In genomic region chr1:154222518-154222917, GRCh38 we compare ENCODE assay signal across 10 cellular contexts. TPM values are rescaled to one million over a fixed set of nuclear protein-coding genes. Genes with fewer than 3 reads are reported as not detected.
A peak's percentile ranks its signal among the peaks of the same experiment; 100 is the strongest.
DNase-seq lines count a peak whose midpoint lies in the region; ATAC-seq lines count a peak whose summit lies in the region.
"Had no signal": no experiment of that assay in that cellular context is flagged by ENCODE, and none has a peak within 500 bp of the region (broad histone marks: within the 10 kb centered on the region; RNA-seq: fewer than 3 reads in every experiment).

No MANE protein-coding gene starts in this region.

- H3K36me3 Mint-ChIP-seq in activated CD8-positive, alpha-beta memory T cell treated with anti-CD3 and anti-CD28 coated beads, Interleukin-2, amount 10 ng/mL, durations not matched to agents 7 days and 5 days: peaks cover 76% of the 10 kb centered on the region
- H3K36me3 Mint-ChIP-seq in activated CD4-positive, alpha-beta memory T cell treated with anti-CD3 and anti-CD28 coated beads for 36 hours: peaks cover 61% of the 10 kb centered on the region

- H3K27me3 ChIP-seq in right cardiac atrium (ENCODE audit: control insufficient read depth, insufficient read depth) (no peaks in the 10 kb centered on the region), subcutaneous abdominal adipose tissue (ENCODE audit: control insufficient read depth in 5 of 5, insufficient read depth in 4 of 5, low read length in 5 of 5) (no peaks in the 10 kb centered on the region)

- H3K27ac ChIP-seq in right cardiac atrium (ENCODE audit: low read length): no peak overlapping the region
- peak overlapping the region; percentile 38 for H3K27ac ChIP-seq in subcutaneous abdominal adipose tissue (ENCODE audit: low read depth, low read length)

- H3K4me3 ChIP-seq in right cardiac atrium (ENCODE audit: low read length) (peak overlapping the region; percentile 25), subcutaneous abdominal adipose tissue (ENCODE audit: low read depth in 1 of 5, low read length in 5 of 5) (no peak overlapping the region)

- no peak for DNase-seq in activated CD8-positive, alpha-beta memory T cell treated with anti-CD3 and anti-CD28 coated beads, Interleukin-2, amount 10 ng/mL, durations not matched to agents 7 days and 5 days
- no peak for DNase-seq in activated CD8-positive, alpha-beta memory T cell treated with anti-CD3 and anti-CD28 coated beads for 24 hours
- no peak for DNase-seq in activated CD4-positive, alpha-beta memory T cell treated with anti-CD3 and anti-CD28 coated beads for 36 hours
- no peak for DNase-seq in right cardiac atrium
- DNase-seq: NCI-H1092 treated with DMSO at 0.1 percent for 48 hours had no signal

- peak overlapping the region in 1 of 5 donors; percentile 51 for H3K9ac ChIP-seq in subcutaneous abdominal adipose tissue (ENCODE audit: low read length in 5 of 5)

- 92% methylated on average over 1 of the region's 1 CpG for WGBS in right cardiac atrium

- H3K9me3 ChIP-seq in right cardiac atrium (ENCODE audit: control insufficient read depth, low read length) (no peaks in the 10 kb centered on the region), subcutaneous abdominal adipose tissue (ENCODE audit: control insufficient read depth in 5 of 5, low read length in 5 of 5) (no peaks in the 10 kb centered on the region)

- POLR2A ChIA-PET in activated CD4-positive, alpha-beta memory T cell treated with anti-CD3 and anti-CD28 coated beads for 36 hours (lab: Charles Lee): interaction anchor here (1.3 to 3.9 kb wide), 3 partner anchors 8 to 40 kb away, joined by 4 to 21 read pairs (median 6); no protein-coding TSS in a partner anchor

- H3K4me1 Mint-ChIP-seq in activated CD8-positive, alpha-beta memory T cell treated with anti-CD3 and anti-CD28 coated beads, Interleukin-2, amount 10 ng/mL, durations not matched to agents 7 days and 5 days: peaks cover 68% of the 10 kb centered on the region
- H3K4me1 Mint-ChIP-seq in activated CD4-positive, alpha-beta memory T cell treated with anti-CD3 and anti-CD28 coated beads for 36 hours (ENCODE audit: low read depth): peaks cover 69% of the 10 kb centered on the region

- no peaks in the 10 kb centered on the region for H3K27me3 Mint-ChIP-seq in activated CD8-positive, alpha-beta memory T cell treated with anti-CD3 and anti-CD28 coated beads, Interleukin-2, amount 10 ng/mL, durations not matched to agents 7 days and 5 days
- peaks cover 2% of the 10 kb centered on the region for H3K27me3 Mint-ChIP-seq in activated CD4-positive, alpha-beta memory T cell treated with anti-CD3 and anti-CD28 coated beads for 36 hours

- ATAC-seq in activated CD8-positive, alpha-beta memory T cell treated with anti-CD3 and anti-CD28 coated beads, Interleukin-2, amount 10 ng/mL, durations not matched to agents 7 days and 5 days: no peak
- ATAC-seq in right cardiac atrium (no peak), GM18858 (IDR thresholded peaks at IDR 0.05; ENCODE audit: unreplicated experiment) (no peak), HG03196 (IDR thresholded peaks at IDR 0.05; ENCODE audit: unreplicated experiment) (no peak), HG02885 (IDR thresholded peaks at IDR 0.05; ENCODE audit: poor library complexity, unreplicated experiment) (no peak)

- peak overlapping the region; percentile 93 for H3K27ac Mint-ChIP-seq in activated CD8-positive, alpha-beta memory T cell treated with anti-CD3 and anti-CD28 coated beads, Interleukin-2, amount 10 ng/mL, durations not matched to agents 7 days and 5 days
- H3K27ac Mint-ChIP-seq in activated CD4-positive, alpha-beta memory T cell treated with anti-CD3 and anti-CD28 coated beads for 36 hours: peak overlapping the region; percentile 94

- CTCF ChIA-PET in activated CD8-positive, alpha-beta memory T cell treated with anti-CD3 and anti-CD28 coated beads, Interleukin-2, amount 10 ng/mL, durations not matched to agents 7 days and 5 days (lab: Charles Lee): interaction anchor here (1.1 to 2.9 kb wide), 3 partner anchors 23 to 112 kb away, joined by 3 to 9 read pairs (median 4); no protein-coding TSS in a partner anchor
- CTCF ChIA-PET in activated CD4-positive, alpha-beta memory T cell treated with anti-CD3 and anti-CD28 coated beads for 36 hours (lab: Charles Lee): interaction anchor here (0.5 to 2.3 kb wide), 10 partner anchors 12 to 257 kb away, joined by 3 to 11 read pairs (median 4); partner anchors contain the start of gene HAX1

- H3K4me1 ChIP-seq in right cardiac atrium (ENCODE audit: control insufficient read depth, insufficient read depth, low read length): no peaks in the 10 kb centered on the region
- H3K4me1 ChIP-seq in subcutaneous abdominal adipose tissue (ENCODE audit: control insufficient read depth in 5 of 5, insufficient read depth in 5 of 5, low read length in 5 of 5): peaks cover 2 to 57% (median 49%) of the 10 kb centered on the region in 5 donors

- peaks cover 11 to 38% (median 18%) of the 10 kb centered on the region in 5 donors for H3K36me3 ChIP-seq in subcutaneous abdominal adipose tissue (ENCODE audit: control insufficient read depth in 5 of 5, insufficient read depth in 5 of 5, low read length in 5 of 5)

- H3K9me3 Mint-ChIP-seq in activated CD8-positive, alpha-beta memory T cell treated with anti-CD3 and anti-CD28 coated beads, Interleukin-2, amount 10 ng/mL, durations not matched to agents 7 days and 5 days (ENCODE audit: low read depth): peaks cover 2% of the 10 kb centered on the region
- peaks cover 4% of the 10 kb centered on the region for H3K9me3 Mint-ChIP-seq in activated CD4-positive, alpha-beta memory T cell treated with anti-CD3 and anti-CD28 coated beads for 36 hours

- intact Hi-C loops in activated CD4-positive, alpha-beta memory T cell treated with anti-CD3 and anti-CD28 coated beads for 36 hours (cut with micrococcal nuclease): loop anchor here (5.0 kb wide), 1 partner anchor 300 kb away; the partner anchor contains the start of gene GATAD2B
- intact Hi-C loops in right cardiac atrium (cut with DNase I): loop anchor here in 1 of 4 donors (10.0 kb wide), 1 partner anchor 102 kb away; the partner anchor contains the start of genes AQP10 and ATP8B2

- peak overlapping the region; percentile 99 for H3K4me3 Mint-ChIP-seq in activated CD8-positive, alpha-beta memory T cell treated with anti-CD3 and anti-CD28 coated beads, Interleukin-2, amount 10 ng/mL, durations not matched to agents 7 days and 5 days
- peak overlapping the region; percentile 90 for H3K4me3 Mint-ChIP-seq in activated CD4-positive, alpha-beta memory T cell treated with anti-CD3 and anti-CD28 coated beads for 36 hours

RNA-seq across cellular contexts. Expression of gene UBAP2L, which starts 1.8 kb away (rescaled TPM):
- 100 to 1,000 TPM; 162 to 201 TPM for total RNA-seq in activated CD8-positive, alpha-beta memory T cell treated with anti-CD3 and anti-CD28 coated beads, Interleukin-2, amount 10 ng/mL, durations not matched to agents 7 days and 5 days
- 100 to 1,000 TPM; 180 to 183 TPM for total RNA-seq in activated CD4-positive, alpha-beta memory T cell treated with anti-CD3 and anti-CD28 coated beads for 36 hours
- total RNA-seq in right cardiac atrium: 100 to 1,000 TPM; 103 to 112 (median 107) TPM
- 67.6 TPM for polyA plus RNA-seq in right cardiac atrium

RNA-seq across cellular contexts. Expression of gene CFAP141, which starts 16.4 kb away (rescaled TPM):
- not detected for total RNA-seq in activated CD8-positive, alpha-beta memory T cell treated with anti-CD3 and anti-CD28 coated beads, Interleukin-2, amount 10 ng/mL, durations not matched to agents 7 days and 5 days
- not detected for total RNA-seq in activated CD4-positive, alpha-beta memory T cell treated with anti-CD3 and anti-CD28 coated beads for 36 hours
- not detected for total RNA-seq in right cardiac atrium
- polyA plus RNA-seq in right cardiac atrium: not detected
- total RNA-seq: temporal lobe had no signal

RNA-seq across cellular contexts. Expression of gene TPM3, which starts 30.6 kb away (rescaled TPM):
- 100 to 1,000 TPM; 678 to 780 TPM for total RNA-seq in activated CD8-positive, alpha-beta memory T cell treated with anti-CD3 and anti-CD28 coated beads, Interleukin-2, amount 10 ng/mL, durations not matched to agents 7 days and 5 days
- total RNA-seq in activated CD4-positive, alpha-beta memory T cell treated with anti-CD3 and anti-CD28 coated beads for 36 hours: 100 to 1,000 TPM; 726 to 736 TPM
- 100 to 1,000 TPM; 202 to 594 (median 262) TPM for total RNA-seq in right cardiac atrium
- 391 TPM for polyA plus RNA-seq in right cardiac atrium

RNA-seq across cellular contexts. Expression of gene HAX1, which starts 49.9 kb away (rescaled TPM):
- total RNA-seq in activated CD8-positive, alpha-beta memory T cell treated with anti-CD3 and anti-CD28 coated beads, Interleukin-2, amount 10 ng/mL, durations not matched to agents 7 days and 5 days: 100 to 1,000 TPM; 104 to 123 TPM
- 100 to 1,000 TPM; 168 to 169 TPM for total RNA-seq in activated CD4-positive, alpha-beta memory T cell treated with anti-CD3 and anti-CD28 coated beads for 36 hours
- total RNA-seq in right cardiac atrium: 100 to 1,000 TPM; 116 to 152 (median 133) TPM
- polyA plus RNA-seq in right cardiac atrium: 203 TPM
